In genomic region chr7:37592366-37592765, GRCh38 we compare ENCODE assay signal across 29 cellular contexts.
"Had no signal": no experiment of that assay in that cellular context is flagged by ENCODE, and none has a peak within 500 bp of the region (broad histone marks: within the 10 kb centered on the region; RNA-seq: fewer than 3 reads in every experiment).

No MANE protein-coding gene starts in this region.

- ATAC-seq: activated CD4-positive, CD25-positive, alpha-beta regulatory T cell treated with anti-CD3 and anti-CD28 coated beads, Interleukin-2, amount 50 U/mL, for 24 hours; body of pancreas; foreskin keratinocyte; left lung; stimulated activated memory B cell treated with anti-CD40 and anti-IgM and Interleukin-4, amounts not matched to agents 10 μg/mL and 1 μg/mL and 100 μg/mL, for 72 hours; stimulated activated naive CD8-positive, alpha-beta T cell treated with anti-CD3 and anti-CD28 coated beads, Interleukin-15, amount 100 ng/mL, for 72 hours; T-helper 17 cell had no signal

- H3K4me3 ChIP-seq: adrenal gland, body of pancreas, esophagus muscularis mucosa, left lung, ovary, sigmoid colon, thyroid gland, upper lobe of left lung, vagina had no signal

- DNase-seq: activated CD4-positive, alpha-beta T cell treated with anti-CD3 and anti-CD28 coated beads for 48 hours; activated CD4-positive, alpha-beta T cell treated with anti-CD3 and anti-CD28 coated beads, Interleukin-2, amount 50 U/mL, for 48 hours; activated CD8-positive, alpha-beta memory T cell treated with anti-CD3 and anti-CD28 coated beads for 24 hours; activated effector memory CD4-positive, alpha-beta T cell treated with Interleukin-2 at 50 U/mL for 16 hours; activated naive CD4-positive, alpha-beta T cell treated with anti-CD3 and anti-CD28 coated beads for 36 hours; activated naive CD8-positive, alpha-beta T cell treated with anti-CD3 and anti-CD28 coated beads for 36 hours; adrenal gland; aorta; body of pancreas; left lung; naive B cell; nephron progenitor cell; ovary; retina; sigmoid colon; small intestine; stimulated activated CD4-positive, alpha-beta T cell treated with anti-CD3 and anti-CD28 coated beads, Interleukin-4, amount 100 ng/mL, for 4 hours; stimulated activated CD8-positive, alpha-beta memory T cell treated with anti-CD3 and anti-CD28 coated beads, Interleukin-4, amount 100 ng/mL, for 48 hours; stimulated activated naive CD8-positive, alpha-beta T cell treated with anti-CD3 and anti-CD28 coated beads, Interleukin-15, amount 100 ng/mL, for 72 hours; T-helper 17 cell; T1000; thyroid gland; upper lobe of left lung; WERI-Rb-1 had no signal
